Comparison of ENCODE assay signal across 1 cellular context in genomic region chr16:373848-374615, GRCh38.
TF ChIP-seq lines count a peak whose summit lies in the region.

No MANE protein-coding gene starts in this region.

TF ChIP-seq in K562, 482 proteins besides CTCF, POLR2A, EP300 and RAD21:
- TF ChIP-seq RUNX1 (IDR thresholded peaks at IDR 0.05; ENCODE audit: low read depth) (no peak), POLR2G (IDR thresholded peaks at IDR 0.05; ENCODE audit: low read depth, low read length) (peak; percentile 61), RBFOX2 (IDR thresholded peaks at IDR 0.05; ENCODE audit: low read depth, low read length) (peak; percentile 43), PCBP2 (IDR thresholded peaks at IDR 0.05; ENCODE audit: low read depth, low read length, poor library complexity, severe bottlenecking) (no peak)
- TF ChIP-seq, protein P1, sequence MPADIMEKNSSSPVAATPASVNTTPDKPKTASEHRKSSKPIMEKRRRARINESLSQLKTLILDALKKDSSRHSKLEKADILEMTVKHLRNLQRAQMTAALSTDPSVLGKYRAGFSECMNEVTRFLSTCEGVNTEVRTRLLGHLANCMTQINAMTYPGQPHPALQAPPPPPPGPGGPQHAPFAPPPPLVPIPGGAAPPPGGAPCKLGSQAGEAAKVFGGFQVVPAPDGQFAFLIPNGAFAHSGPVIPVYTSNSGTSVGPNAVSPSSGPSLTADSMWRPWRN (IDR thresholded peaks at IDR 0.05; ENCODE audit: low read depth) = no peak
- TF ChIP-seq, protein P2, sequence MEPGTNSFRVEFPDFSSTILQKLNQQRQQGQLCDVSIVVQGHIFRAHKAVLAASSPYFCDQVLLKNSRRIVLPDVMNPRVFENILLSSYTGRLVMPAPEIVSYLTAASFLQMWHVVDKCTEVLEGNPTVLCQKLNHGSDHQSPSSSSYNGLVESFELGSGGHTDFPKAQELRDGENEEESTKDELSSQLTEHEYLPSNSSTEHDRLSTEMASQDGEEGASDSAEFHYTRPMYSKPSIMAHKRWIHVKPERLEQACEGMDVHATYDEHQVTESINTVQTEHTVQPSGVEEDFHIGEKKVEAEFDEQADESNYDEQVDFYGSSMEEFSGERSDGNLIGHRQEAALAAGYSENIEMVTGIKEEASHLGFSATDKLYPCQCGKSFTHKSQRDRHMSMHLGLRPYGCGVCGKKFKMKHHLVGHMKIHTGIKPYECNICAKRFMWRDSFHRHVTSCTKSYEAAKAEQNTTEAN (CRISPR knock-in tag; IDR thresholded peaks at IDR 0.05) = no peak
